Comparison of ENCODE assay signal across 19 cellular contexts in genomic region chr2:132477436-132477835, GRCh38.
"Had no signal": no experiment of that assay in that cellular context is flagged by ENCODE, and none has a peak within 500 bp of the region (broad histone marks: within the 10 kb centered on the region; RNA-seq: fewer than 3 reads in every experiment).

No MANE protein-coding gene starts in this region.

- H3K27me3 ChIP-seq: heart left ventricle, neutrophil, right lobe of liver, spleen had no signal

- H3K9me3 ChIP-seq: heart left ventricle, neutrophil, psoas muscle, right lobe of liver had no signal

- H3K36me3 ChIP-seq: heart left ventricle, neutrophil, right lobe of liver, spleen had no signal

- H3K4me3 ChIP-seq: coronary artery, heart left ventricle, psoas muscle, right lobe of liver, spleen had no signal

- H3K4me3 Mint-ChIP-seq: naive thymus-derived CD4-positive, alpha-beta T cell; nephron progenitor cell; stimulated activated memory B cell treated with anti-CD40 and anti-IgM and Interleukin-4, amounts not matched to agents 10 μg/mL and 1 μg/mL and 100 μg/mL, for 72 hours; stimulated activated naive CD8-positive, alpha-beta T cell treated with anti-CD3 and anti-CD28 coated beads, Interleukin-15, amount 100 ng/mL, for 72 hours had no signal

- H3K9me3 Mint-ChIP-seq: nephron progenitor cell had no signal

- H3K36me3 Mint-ChIP-seq: naive thymus-derived CD4-positive, alpha-beta T cell; stimulated activated memory B cell treated with anti-CD40 and anti-IgM and Interleukin-4, amounts not matched to agents 10 μg/mL and 1 μg/mL and 100 μg/mL, for 72 hours had no signal

- H3K27ac Mint-ChIP-seq: naive thymus-derived CD4-positive, alpha-beta T cell; nephron progenitor cell; stimulated activated memory B cell treated with anti-CD40 and anti-IgM and Interleukin-4, amounts not matched to agents 10 μg/mL and 1 μg/mL and 100 μg/mL, for 72 hours; stimulated activated naive CD8-positive, alpha-beta T cell treated with anti-CD3 and anti-CD28 coated beads, Interleukin-15, amount 100 ng/mL, for 72 hours had no signal

- H3K4me1 ChIP-seq: heart left ventricle, psoas muscle, right lobe of liver, spleen had no signal

- H3K4me1 Mint-ChIP-seq: naive thymus-derived CD4-positive, alpha-beta T cell; nephron progenitor cell; stimulated activated memory B cell treated with anti-CD40 and anti-IgM and Interleukin-4, amounts not matched to agents 10 μg/mL and 1 μg/mL and 100 μg/mL, for 72 hours; stimulated activated naive CD8-positive, alpha-beta T cell treated with anti-CD3 and anti-CD28 coated beads, Interleukin-15, amount 100 ng/mL, for 72 hours had no signal

- DNase-seq: effector CD4-positive, alpha-beta T cell; foreskin melanocyte; heart left ventricle; hypothalamus; kidney glomerular epithelial cell; naive thymus-derived CD4-positive, alpha-beta T cell; nephron progenitor cell; psoas muscle; retina; right lobe of liver; spleen; stimulated activated CD4-positive, alpha-beta T cell treated with anti-CD3 and anti-CD28 coated beads, Interleukin-15, amount 100 ng/mL, for 24 hours; stimulated activated CD4-positive, alpha-beta T cell treated with anti-CD3 and anti-CD28 coated beads, Interleukin-1b, Interleukin-23, amount 100 ng/mL, for 48 hours; stimulated activated CD4-positive, alpha-beta T cell treated with anti-CD3 and anti-CD28 coated beads, Interleukin-4, amount 100 ng/mL, for 24 hours; stimulated activated naive CD8-positive, alpha-beta T cell treated with anti-CD3 and anti-CD28 coated beads, Interleukin-15, amount 100 ng/mL, for 72 hours; trophoblast cell had no signal

- H3K27me3 Mint-ChIP-seq: naive thymus-derived CD4-positive, alpha-beta T cell; stimulated activated memory B cell treated with anti-CD40 and anti-IgM and Interleukin-4, amounts not matched to agents 10 μg/mL and 1 μg/mL and 100 μg/mL, for 72 hours; stimulated activated naive CD8-positive, alpha-beta T cell treated with anti-CD3 and anti-CD28 coated beads, Interleukin-15, amount 100 ng/mL, for 72 hours had no signal

- H3K27ac ChIP-seq: coronary artery, heart left ventricle, neutrophil, psoas muscle, right lobe of liver, spleen had no signal

- ATAC-seq: naive thymus-derived CD4-positive, alpha-beta T cell; psoas muscle; right lobe of liver; stimulated activated memory B cell treated with anti-CD40 and anti-IgM and Interleukin-4, amounts not matched to agents 10 μg/mL and 1 μg/mL and 100 μg/mL, for 72 hours; stimulated activated naive CD8-positive, alpha-beta T cell treated with anti-CD3 and anti-CD28 coated beads, Interleukin-15, amount 100 ng/mL, for 72 hours had no signal
